12 cellular contexts compared by ENCODE assay signal in the genomic region with DNA sequence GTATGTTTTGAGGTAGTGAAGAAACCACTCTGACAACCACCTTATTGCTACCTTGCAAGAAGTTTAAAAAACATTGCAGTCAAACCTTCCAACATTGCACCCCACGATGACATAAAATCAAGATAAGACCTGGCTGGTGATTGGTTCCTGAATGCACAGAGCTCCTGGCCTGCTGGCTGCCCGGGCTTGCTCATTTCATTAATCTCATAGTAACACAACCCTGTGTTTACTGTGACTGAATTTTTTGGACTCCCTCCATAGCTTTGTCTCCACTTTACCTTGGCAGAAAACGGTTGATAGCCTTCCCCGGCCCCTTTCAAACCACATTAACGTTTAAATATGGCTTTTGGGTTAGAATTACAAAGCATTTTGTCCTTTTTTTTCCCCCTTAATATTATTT. TPM values are rescaled to one million over a fixed set of nuclear protein-coding genes. Genes with fewer than 3 reads are reported as not detected.
DNase-seq lines count a peak whose midpoint lies in the region; ATAC-seq and TF ChIP-seq lines count a peak whose summit lies in the region.
"Had no signal": no experiment of that assay in that cellular context is flagged by ENCODE, and none has a peak within 500 bp of the region (broad histone marks: within the 10 kb centered on the region; RNA-seq: fewer than 3 reads in every experiment).

No MANE protein-coding gene starts in this region.

- POLR2A ChIA-PET in RWPE1 (lab: Yijun Ruan, JAX; ENCODE audit: low non-redundant PET), result interaction anchor here (0.7 kb wide), 1 partner anchor 100 kb away, joined by 4 read pairs; no protein-coding TSS in a partner anchor
- POLR2A ChIA-PET in activated CD4-positive, alpha-beta T cell treated with anti-CD3 and anti-CD28 coated beads for 36 hours (lab: Charles Lee), result no interaction called here

- H3K9me3 Mint-ChIP-seq in activated CD4-positive, alpha-beta T cell treated with anti-CD3 and anti-CD28 coated beads for 36 hours (ENCODE audit: low read depth), result no peaks in the 10 kb centered on the region
- H3K9me3 Mint-ChIP-seq: stimulated activated memory B cell treated with anti-CD40 and anti-IgM and Interleukin-4, amounts not matched to agents 10 μg/mL and 1 μg/mL and 100 μg/mL, for 72 hours had no signal

- CTCF ChIA-PET in RWPE1 (lab: Yijun Ruan, JAX), result interaction anchor here (1.1 kb wide), 1 partner anchor 12 kb away, joined by 4 read pairs; no protein-coding TSS in a partner anchor
- CTCF ChIA-PET in activated CD4-positive, alpha-beta T cell treated with anti-CD3 and anti-CD28 coated beads for 36 hours (lab: Charles Lee), result interaction anchor here (0.6 to 1.1 kb wide), 3 partner anchors 107 to 644 kb away, joined by 3 to 6 read pairs (median 3); no protein-coding TSS in a partner anchor

- H3K4me1 Mint-ChIP-seq in activated CD4-positive, alpha-beta T cell treated with anti-CD3 and anti-CD28 coated beads for 36 hours, result no peaks in the 10 kb centered on the region
- H3K4me1 Mint-ChIP-seq: stimulated activated memory B cell treated with anti-CD40 and anti-IgM and Interleukin-4, amounts not matched to agents 10 μg/mL and 1 μg/mL and 100 μg/mL, for 72 hours had no signal

- H3K4me1 ChIP-seq in rectal smooth muscle tissue (ENCODE audit: control insufficient read depth, insufficient read depth, low read length), result no peaks in the 10 kb centered on the region

- intact Hi-C loops in activated CD4-positive, alpha-beta T cell treated with anti-CD3 and anti-CD28 coated beads for 36 hours (cut with DNase I, micrococcal nuclease), result no loop called here

- no peak for ATAC-seq in activated CD4-positive, alpha-beta T cell treated with anti-CD3 and anti-CD28 coated beads for 36 hours
- ATAC-seq in GM19023 (IDR thresholded peaks at IDR 0.05; ENCODE audit: unreplicated experiment), result no peak
- ATAC-seq: stimulated activated memory B cell treated with anti-CD40 and anti-IgM and Interleukin-4, amounts not matched to agents 10 μg/mL and 1 μg/mL and 100 μg/mL, for 72 hours had no signal

- DNase-seq in HUDEP-2 (lab: John Stamatoyannopoulos, UW; ENCODE audit: unreplicated experiment in 76 of 76), result peak in 63 of 76 experiments; percentile 3 to 76 (median 38)
- DNase-seq in RWPE1 (ENCODE audit: low spot score), result peak; percentile 86
- DNase-seq in fibroblast of villous mesenchyme (ENCODE audit: low read depth), result peak; percentile 34
- no peak for DNase-seq in COLO668 (lab: John Stamatoyannopoulos, UW; ENCODE audit: unreplicated experiment)
- DNase-seq in HuH-7 (ENCODE audit: low spot score), result no peak
- no peak for DNase-seq in activated CD4-positive, alpha-beta T cell treated with anti-CD3 and anti-CD28 coated beads for 36 hours
- DNase-seq: DND-41; NCI-H1436 treated with DMSO at 0.1 percent for 48 hours; stimulated activated CD4-positive, alpha-beta T cell treated with anti-CD3 and anti-CD28 coated beads, Interleukin-12 subunit alpha, Interleukin-12 subunit beta, amount 100 ng/mL, for 4 hours had no signal

- peak overlapping the region; percentile 69; the same call in 1 of the 2 replicates for H3K27ac ChIP-seq in RWPE1
- H3K27ac ChIP-seq in rectal smooth muscle tissue (ENCODE audit: low read depth, low read length), result peak overlapping the region; percentile 3

- H3K27me3 Mint-ChIP-seq in activated CD4-positive, alpha-beta T cell treated with anti-CD3 and anti-CD28 coated beads for 36 hours, result no peaks in the 10 kb centered on the region

- H3K4me3 Mint-ChIP-seq in activated CD4-positive, alpha-beta T cell treated with anti-CD3 and anti-CD28 coated beads for 36 hours, result no peak overlapping the region
- H3K4me3 Mint-ChIP-seq: stimulated activated memory B cell treated with anti-CD40 and anti-IgM and Interleukin-4, amounts not matched to agents 10 μg/mL and 1 μg/mL and 100 μg/mL, for 72 hours had no signal

- no peaks in the 10 kb centered on the region for H3K36me3 ChIP-seq in rectal smooth muscle tissue (ENCODE audit: control insufficient read depth, insufficient read depth, low read length)

- no peak overlapping the region for H3K27ac Mint-ChIP-seq in activated CD4-positive, alpha-beta T cell treated with anti-CD3 and anti-CD28 coated beads for 36 hours
- H3K27ac Mint-ChIP-seq: stimulated activated memory B cell treated with anti-CD40 and anti-IgM and Interleukin-4, amounts not matched to agents 10 μg/mL and 1 μg/mL and 100 μg/mL, for 72 hours had no signal

- H3K4me3 ChIP-seq in fibroblast of villous mesenchyme (ENCODE audit: low read depth, low read length), result no peak overlapping the region
- no peak overlapping the region for H3K4me3 ChIP-seq in rectal smooth muscle tissue (ENCODE audit: low read length)

- no peaks in the 10 kb centered on the region for H3K27me3 ChIP-seq in rectal smooth muscle tissue (ENCODE audit: control insufficient read depth, insufficient read depth, low read length)

- no peaks in the 10 kb centered on the region for H3K36me3 Mint-ChIP-seq in activated CD4-positive, alpha-beta T cell treated with anti-CD3 and anti-CD28 coated beads for 36 hours (ENCODE audit: low read depth)
- H3K36me3 Mint-ChIP-seq: stimulated activated memory B cell treated with anti-CD40 and anti-IgM and Interleukin-4, amounts not matched to agents 10 μg/mL and 1 μg/mL and 100 μg/mL, for 72 hours had no signal

- TF ChIP-seq CTCF in RWPE1 (conservative IDR thresholded peaks at IDR 0.05; ENCODE audit: low read depth), result no peak
- TF ChIP-seq CTCF in fibroblast of villous mesenchyme (IDR thresholded peaks at IDR 0.05; ENCODE audit: insufficient read depth, low read depth, low read length), result no peak

- no peak overlapping the region for H3K9ac ChIP-seq in rectal smooth muscle tissue (ENCODE audit: low read length)

RNA-seq across cellular contexts. Expression of a gene that starts 27.5 kb away (rescaled TPM):
- total RNA-seq in fibroblast of villous mesenchyme, result under 0.01 TPM in 1 of 2 replicates, not detected in the other
- total RNA-seq in activated CD4-positive, alpha-beta T cell treated with anti-CD3 and anti-CD28 coated beads for 36 hours, result not detected

Comparison
In these comparisons a context has a peak if more than half of its experiments do, and no peak if none do; other contexts are left out.
1. DNase-seq: peak in HUDEP-2 (63 of 76), RWPE1 (single experiment) and fibroblast of villous mesenchyme (single experiment); none in COLO668 (single experiment), HuH-7 (single experiment) and activated CD4-positive, alpha-beta T cell treated with anti-CD3 and anti-CD28 coated beads for 36 hours (single experiment).